18 cellular contexts compared by ENCODE assay signal in genomic region chr3:156259896-156260788, GRCh38.
DNase-seq lines count a peak whose midpoint lies in the region; ATAC-seq, FAIRE-seq and TF ChIP-seq lines count a peak whose summit lies in the region.
"Had no signal": no experiment of that assay in that cellular context is flagged by ENCODE, and none has a peak within 500 bp of the region (broad histone marks: within the 10 kb centered on the region; RNA-seq: fewer than 3 reads in every experiment).

No MANE protein-coding gene starts in this region.

- H3K27me3 Mint-ChIP-seq in activated naive CD8-positive, alpha-beta T cell treated with anti-CD3 and anti-CD28 coated beads for 36 hours, result peaks cover 9% of the 10 kb centered on the region
- H3K27me3 Mint-ChIP-seq in activated naive CD8-positive, alpha-beta T cell treated with anti-CD3 and anti-CD28 coated beads, Interleukin-2, amount 50 U/mL, for 24 hours, result peaks cover 5% of the 10 kb centered on the region
- H3K27me3 Mint-ChIP-seq in neural progenitor cell (ENCODE audit: insufficient read depth, low read depth), result peaks cover 4% of the 10 kb centered on the region
- H3K27me3 Mint-ChIP-seq in CD8-positive, alpha-beta T cell (ENCODE audit: low read depth), result peaks cover 9% of the 10 kb centered on the region

- peak overlapping the region; percentile 30 for H3K27ac Mint-ChIP-seq in activated naive CD8-positive, alpha-beta T cell treated with anti-CD3 and anti-CD28 coated beads for 36 hours
- no peak overlapping the region for H3K27ac Mint-ChIP-seq in activated naive CD8-positive, alpha-beta T cell treated with anti-CD3 and anti-CD28 coated beads, Interleukin-2, amount 50 U/mL, for 24 hours
- H3K27ac Mint-ChIP-seq in neural progenitor cell, result peak overlapping the region; percentile 42
- H3K27ac Mint-ChIP-seq in CD8-positive, alpha-beta T cell, result no peak overlapping the region

- H3K9me3 Mint-ChIP-seq in activated naive CD8-positive, alpha-beta T cell treated with anti-CD3 and anti-CD28 coated beads for 36 hours, result no peaks in the 10 kb centered on the region
- no peaks in the 10 kb centered on the region for H3K9me3 Mint-ChIP-seq in activated naive CD8-positive, alpha-beta T cell treated with anti-CD3 and anti-CD28 coated beads, Interleukin-2, amount 50 U/mL, for 24 hours
- H3K9me3 Mint-ChIP-seq in neural progenitor cell, result no peaks in the 10 kb centered on the region
- no peaks in the 10 kb centered on the region for H3K9me3 Mint-ChIP-seq in CD8-positive, alpha-beta T cell

- H3K4me2 ChIP-seq in H1 (ENCODE audit: insufficient read depth in 1 of 2, low read depth in 2 of 2, low read length in 2 of 2), result no peak overlapping the region
- H3K4me2 ChIP-seq in neural progenitor cell, result no peak overlapping the region

- FAIRE-seq in H1 (lab: Jason Lieb, UNC), result no peak

- no peaks in the 10 kb centered on the region for H3K79me1 ChIP-seq in H1 (ENCODE audit: low read depth, low read length)

- no peak overlapping the region for H2BK12ac ChIP-seq in H1 (ENCODE audit: low read depth, low read length)

- TF ChIP-seq EP300 in H1 (IDR thresholded peaks at IDR 0.05; ENCODE audit: borderline replicate concordance in 1 of 2, low read depth in 2 of 2, low read length in 2 of 2), result no peak

- H2AFZ ChIP-seq in H1 (ENCODE audit: low read length) (0 out of 2 replicates have a peak overlapping the region, but pooled peaks have one; percentile 38), neural progenitor cell (replicated peaks) (no peak overlapping the region)

- no peak overlapping the region for H2AK5ac ChIP-seq in H1 (ENCODE audit: low read depth, low read length)

- no peaks in the 10 kb centered on the region for H3K9me3 ChIP-seq in H1 (ENCODE audit: insufficient read depth in 2 of 2, low read depth in 1 of 2, low read length in 1 of 2)
- H3K9me3 ChIP-seq in neural progenitor cell (ENCODE audit: low read depth), result no peaks in the 10 kb centered on the region
- H3K9me3 ChIP-seq in CD8-positive, alpha-beta T cell (ENCODE audit: low read length), result no peaks in the 10 kb centered on the region
- H3K9me3 ChIP-seq: BE2C, HAP-1, Peyer's patch had no signal

- H3F3A ChIP-seq in neural progenitor cell (ENCODE audit: low read depth), result no peaks in the 10 kb centered on the region

- no peak overlapping the region for H4K5ac ChIP-seq in H1 (ENCODE audit: insufficient read length, low read depth, low read length)

- H2BK15ac ChIP-seq in H1 (ENCODE audit: low read length), result no peak overlapping the region

- no peak overlapping the region for H3K27ac ChIP-seq in H1 (ENCODE audit: low read depth, low read length)
- H3K27ac ChIP-seq in neural progenitor cell, result no peak overlapping the region
- H3K27ac ChIP-seq in CD8-positive, alpha-beta T cell (ENCODE audit: low read depth, low read length), result no peak overlapping the region
- H3K27ac ChIP-seq: 22Rv1, Peyer's patch had no signal

- no peak overlapping the region for H3K4me3 Mint-ChIP-seq in activated naive CD8-positive, alpha-beta T cell treated with anti-CD3 and anti-CD28 coated beads for 36 hours
- H3K4me3 Mint-ChIP-seq in activated naive CD8-positive, alpha-beta T cell treated with anti-CD3 and anti-CD28 coated beads, Interleukin-2, amount 50 U/mL, for 24 hours, result no peak overlapping the region
- H3K4me3 Mint-ChIP-seq in neural progenitor cell, result no peak overlapping the region
- no peak overlapping the region for H3K4me3 Mint-ChIP-seq in CD8-positive, alpha-beta T cell

- H3K36me3 Mint-ChIP-seq in activated naive CD8-positive, alpha-beta T cell treated with anti-CD3 and anti-CD28 coated beads for 36 hours, result no peaks in the 10 kb centered on the region
- no peaks in the 10 kb centered on the region for H3K36me3 Mint-ChIP-seq in activated naive CD8-positive, alpha-beta T cell treated with anti-CD3 and anti-CD28 coated beads, Interleukin-2, amount 50 U/mL, for 24 hours (ENCODE audit: low read depth)
- no peaks in the 10 kb centered on the region for H3K36me3 Mint-ChIP-seq in neural progenitor cell
- H3K36me3 Mint-ChIP-seq in CD8-positive, alpha-beta T cell, result no peaks in the 10 kb centered on the region

- peaks cover 2% of the 10 kb centered on the region for H3K4me1 Mint-ChIP-seq in activated naive CD8-positive, alpha-beta T cell treated with anti-CD3 and anti-CD28 coated beads for 36 hours
- H3K4me1 Mint-ChIP-seq in activated naive CD8-positive, alpha-beta T cell treated with anti-CD3 and anti-CD28 coated beads, Interleukin-2, amount 50 U/mL, for 24 hours, result no peaks in the 10 kb centered on the region
- peaks cover 5% of the 10 kb centered on the region for H3K4me1 Mint-ChIP-seq in neural progenitor cell
- no peaks in the 10 kb centered on the region for H3K4me1 Mint-ChIP-seq in CD8-positive, alpha-beta T cell (ENCODE audit: low read depth)

- no peak overlapping the region for H3K56ac ChIP-seq in H1 (replicated peaks; ENCODE audit: insufficient read length, low read depth, low read length)

- H4K20me1 ChIP-seq in H1 (replicated peaks in 1 of 2; ENCODE audit: control insufficient read depth in 1 of 2, insufficient read depth in 2 of 2, low read length in 2 of 2), result no peaks in the 10 kb centered on the region
- no peaks in the 10 kb centered on the region for H4K20me1 ChIP-seq in neural progenitor cell (ENCODE audit: low read depth)

- H3K4me1 ChIP-seq in H1 (replicated peaks in 1 of 4; ENCODE audit: control insufficient read depth in 3 of 4, insufficient read depth in 4 of 4, low read length in 3 of 4), result no peaks in the 10 kb centered on the region
- H3K4me1 ChIP-seq in neural progenitor cell, result no peaks in the 10 kb centered on the region
- H3K4me1 ChIP-seq in CD8-positive, alpha-beta T cell (ENCODE audit: insufficient read depth, low read length), result no peaks in the 10 kb centered on the region
- H3K4me1 ChIP-seq: BE2C, HAP-1, Peyer's patch had no signal

- H3K27me3 ChIP-seq in H1 (replicated peaks in 1 of 4; ENCODE audit: control insufficient read depth in 3 of 4, extremely low read depth in 1 of 4, insufficient read depth in 3 of 4, low read length in 3 of 4), result no peaks in the 10 kb centered on the region
- no peaks in the 10 kb centered on the region for H3K27me3 ChIP-seq in neural progenitor cell
- no peaks in the 10 kb centered on the region for H3K27me3 ChIP-seq in CD8-positive, alpha-beta T cell (ENCODE audit: insufficient read depth, low read length)
- H3K27me3 ChIP-seq: BE2C, Peyer's patch had no signal

- no peak overlapping the region for H4K91ac ChIP-seq in H1 (replicated peaks; ENCODE audit: insufficient read length, low read length)

- H3K4ac ChIP-seq in H1 (replicated peaks; ENCODE audit: insufficient read length, low read depth, low read length), result no peak overlapping the region

- TF ChIP-seq CTCF in H1 (IDR thresholded peaks at IDR 0.05; ENCODE audit: control extremely low read depth in 1 of 3, insufficient read depth in 1 of 3, low read depth in 1 of 3, low read length in 3 of 3) (no peak), neural progenitor cell (IDR thresholded peaks at IDR 0.05) (no peak)
- no peak for TF ChIP-seq CTCF in CD8-positive, alpha-beta T cell (IDR thresholded peaks at IDR 0.05)

- H3K23ac ChIP-seq in H1 (ENCODE audit: insufficient read length), result no peak overlapping the region

- WGBS in H1 (ENCODE audit: extremely low coverage in 1 of 2, insufficient coverage in 1 of 2, insufficient read length in 1 of 2, insufficient replicate concordance in 2 of 2, low coverage in 1 of 2, low lambda C conversion rate in 2 of 2, missing lambda C conversion rate in 1 of 2), 2 experiments, result 96% methylated on average over 6 of the region's 6 CpGs; no CpG with 5 or more reads in 1 of the 2 experiments

- no peak overlapping the region for H2BK120ac ChIP-seq in H1 (replicated peaks; ENCODE audit: low read depth, low read length)

- POLR2A ChIA-PET in H1 (lab: Charles Lee; ENCODE audit: partially characterized antibody), result no interaction called here
- POLR2A ChIA-PET in CD8-positive, alpha-beta T cell (lab: Charles Lee), result no interaction called here

- no peak overlapping the region for H3K4me3 ChIP-seq in H1 (ENCODE audit: extremely low read depth in 1 of 4, insufficient read depth in 2 of 4, low read depth in 3 of 4, low read length in 4 of 4)
- no peak overlapping the region for H3K4me3 ChIP-seq in neural progenitor cell
- H3K4me3 ChIP-seq in CD8-positive, alpha-beta T cell (ENCODE audit: low read depth, low read length), result no peak overlapping the region
- H3K4me3 ChIP-seq: HAP-1, Peyer's patch had no signal

- DNase-seq in activated naive CD8-positive, alpha-beta T cell treated with anti-CD3 and anti-CD28 coated beads for 36 hours, result no peak
- DNase-seq in activated naive CD8-positive, alpha-beta T cell treated with anti-CD3 and anti-CD28 coated beads, Interleukin-2, amount 50 U/mL, for 24 hours, result no peak
- DNase-seq in H1 (ENCODE audit: low read depth in 1 of 2, low spot score in 2 of 2) (no peak), neural progenitor cell (ENCODE audit: low spot score) (no peak), occipital lobe (lab: John Stamatoyannopoulos, UW) (no peak), GDM1 (lab: John Stamatoyannopoulos, UW) (no peak)
- DNase-seq in CD8-positive, alpha-beta T cell, result no peak
- DNase-seq: BE2C, DND-41, NCI-H1105 treated with DMSO at 0.1 percent for 48 hours, NCI-H1694 treated with DMSO at 0.1 percent for 48 hours, NCI-H226, NCI-H524 treated with DMSO at 0.1 percent for 48 hours, Peyer's patch had no signal

- ATAC-seq in activated naive CD8-positive, alpha-beta T cell treated with anti-CD3 and anti-CD28 coated beads, Interleukin-2, amount 50 U/mL, for 24 hours, result no peak
- no peak for ATAC-seq in CD8-positive, alpha-beta T cell
- no peak for ATAC-seq in GM21447 (IDR thresholded peaks at IDR 0.05; ENCODE audit: unreplicated experiment)
- ATAC-seq: Right ventricle myocardium inferior had no signal

- no peak overlapping the region for H3K18ac ChIP-seq in H1 (ENCODE audit: extremely low read depth, low read length)

- H4K8ac ChIP-seq in H1 (ENCODE audit: extremely low read depth, insufficient read depth, low read length), result no peak overlapping the region

- CTCF ChIA-PET in H1 (lab: Charles Lee; ENCODE audit: partially characterized antibody), result no interaction called here
- CTCF ChIA-PET in CD8-positive, alpha-beta T cell (lab: Charles Lee), result no interaction called here

- no peak for TF ChIP-seq RAD21 in H1 (IDR thresholded peaks at IDR 0.05 in 1 of 2, conservative IDR thresholded peaks at IDR 0.05 in 1 of 2; ENCODE audit: low read depth in 2 of 2, low read length in 2 of 2)

- H3K36me3 ChIP-seq in H1 (ENCODE audit: control insufficient read depth in 2 of 4, insufficient read depth in 4 of 4, low read length in 3 of 4) (no peaks in the 10 kb centered on the region), neural progenitor cell (no peaks in the 10 kb centered on the region)
- no peaks in the 10 kb centered on the region for H3K36me3 ChIP-seq in CD8-positive, alpha-beta T cell (ENCODE audit: insufficient read depth, low read length)
- H3K36me3 ChIP-seq: BE2C, HAP-1, Peyer's patch had no signal

- H3K79me2 ChIP-seq in H1 (ENCODE audit: control insufficient read depth in 1 of 2, insufficient read depth in 2 of 2, low read length in 2 of 2), result no peaks in the 10 kb centered on the region
- no peaks in the 10 kb centered on the region for H3K79me2 ChIP-seq in neural progenitor cell (ENCODE audit: low read depth)

- TF ChIP-seq POLR2A in H1 (IDR thresholded peaks at IDR 0.05; ENCODE audit: control extremely low read depth in 1 of 2, low read depth in 2 of 2, low read length in 2 of 2), result no peak

- no peaks in the 10 kb centered on the region for H3K23me2 ChIP-seq in H1 (ENCODE audit: low read depth, low read length)

- H3K14ac ChIP-seq in H1 (ENCODE audit: insufficient read length), result no peak overlapping the region

- no peak overlapping the region for H2BK5ac ChIP-seq in H1 (ENCODE audit: low read depth, low read length)

- H3K9ac ChIP-seq in H1 (replicated peaks in 1 of 4; ENCODE audit: extremely low read depth in 1 of 4, low read depth in 3 of 4, low read length in 3 of 4), result no peak overlapping the region
- H3K9ac ChIP-seq in neural progenitor cell, result no peak overlapping the region

- intact Hi-C loops in CD8-positive, alpha-beta T cell (cut with DNase I, micrococcal nuclease), result no loop called here

- no peak overlapping the region for H2BK20ac ChIP-seq in H1 (ENCODE audit: low read length)

Comparison
In these comparisons a context has a peak if more than half of its experiments do, and no peak if none do; other contexts are left out.
1. H3K27ac Mint-ChIP-seq: peak in activated naive CD8-positive, alpha-beta T cell treated with anti-CD3 and anti-CD28 coated beads for 36 hours (single experiment) and neural progenitor cell (single experiment); none in activated naive CD8-positive, alpha-beta T cell treated with anti-CD3 and anti-CD28 coated beads, Interleukin-2, amount 50 U/mL, for 24 hours (single experiment) and CD8-positive, alpha-beta T cell (single experiment).